Comparison of ENCODE assay signal across 8 cellular contexts in genomic region chr12:110543252-110543959, GRCh38. TPM values are rescaled to one million over a fixed set of nuclear protein-coding genes. Genes with fewer than 3 reads are reported as not detected.
A peak's percentile ranks its signal among the peaks of the same experiment; 100 is the strongest.
DNase-seq lines count a peak whose midpoint lies in the region; ATAC-seq and TF ChIP-seq lines count a peak whose summit lies in the region.

No MANE protein-coding gene starts in this region.

- H3K27me3 Mint-ChIP-seq in T-helper 17 cell, result no peaks in the 10 kb centered on the region

- H3K27ac Mint-ChIP-seq in T-helper 17 cell, result peak overlapping the region; percentile 79

- H3K4me1 Mint-ChIP-seq in T-helper 17 cell, result peaks cover 18% of the 10 kb centered on the region

- TF ChIP-seq CTCF in omental fat pad (IDR thresholded peaks at IDR 0.05), result no peak

- DNase-seq in T-helper 17 cell (no peak), fibroblast of the conjunctiva (ENCODE audit: low read depth) (peak; percentile 89), omental fat pad (ENCODE audit: low spot score) (peak; percentile 75), COR-L47 (lab: John Stamatoyannopoulos, UW) (no peak)
- DNase-seq in activated CD4-positive, alpha-beta T cell treated with anti-CD3 and anti-CD28 coated beads for 4 hours, result no peak

- H3K9me3 ChIP-seq in T-helper 17 cell (ENCODE audit: control insufficient read depth, low read length, poor library complexity, severe bottlenecking), result no peaks in the 10 kb centered on the region

- ATAC-seq in GM18867 (IDR thresholded peaks at IDR 0.05; ENCODE audit: unreplicated experiment), result peak; percentile 55
- ATAC-seq in T-helper 17 cell, result no peak
- ATAC-seq in omental fat pad (ENCODE audit: low FRiP score), result peak; percentile 75
- no peak for ATAC-seq in HG03175 (IDR thresholded peaks at IDR 0.05; ENCODE audit: unreplicated experiment)
- no peak for ATAC-seq in HG02973 (IDR thresholded peaks at IDR 0.05; ENCODE audit: unreplicated experiment)

- no peak overlapping the region for H3K4me3 Mint-ChIP-seq in T-helper 17 cell

- H3K36me3 Mint-ChIP-seq in T-helper 17 cell (ENCODE audit: low read depth), result peaks cover 2% of the 10 kb centered on the region

RNA-seq across cellular contexts. Expression of gene PPTC7, which starts 39.7 kb away (rescaled TPM):
- 10 to 100 TPM; 45.5 to 49.4 TPM for total RNA-seq in T-helper 17 cell
- 10 to 100 TPM; 20.8 to 49.1 (median 23.4) TPM for total RNA-seq in omental fat pad

RNA-seq across cellular contexts. Expression of gene RAD9B, which starts 41.3 kb away (rescaled TPM):
- total RNA-seq in T-helper 17 cell (under 1 TPM; 0.37 to 0.62 TPM), omental fat pad (under 1 TPM in 2 of 4 donors, not detected in 2; 0.31 to 0.60 TPM)

RNA-seq across cellular contexts. Expression of gene VPS29, which starts 41.5 kb away (rescaled TPM):
- total RNA-seq in T-helper 17 cell, result 10 to 100 TPM; 81.0 to 96.3 TPM
- total RNA-seq in omental fat pad, result 10 to 100 TPM; 83.5 to 98.8 (median 86.8) TPM

Comparison
In these comparisons a context has a peak if more than half of its experiments do, and no peak if none do; other contexts are left out.
1. ATAC-seq: peak in GM18867 (single experiment) and omental fat pad (single experiment); none in T-helper 17 cell (single experiment), HG03175 (single experiment) and HG02973 (single experiment).
2. DNase-seq: peak in fibroblast of the conjunctiva (single experiment) and omental fat pad (single experiment); none in T-helper 17 cell (0 of 3), activated CD4-positive, alpha-beta T cell treated with anti-CD3 and anti-CD28 coated beads for 4 hours (0 of 2) and COR-L47 (single experiment).